In the genomic region with DNA sequence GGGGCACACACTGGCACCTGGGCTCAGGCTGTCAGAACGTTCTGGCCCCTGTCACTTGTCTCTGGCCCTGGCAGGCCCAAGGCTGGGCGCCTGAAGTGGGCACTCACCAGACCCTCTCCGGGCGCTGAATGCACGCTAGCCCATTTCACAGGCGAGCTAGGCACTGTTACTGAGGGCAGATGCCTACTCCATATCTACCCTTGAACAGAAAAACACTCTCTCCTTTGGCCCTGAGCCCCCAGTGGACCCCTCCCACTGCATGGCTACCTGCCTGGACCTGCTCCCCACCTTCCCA, we compare ENCODE assay signal across 14 cellular contexts.
"Had no signal": no experiment of that assay in that cellular context is flagged by ENCODE, and none has a peak within 500 bp of the region (broad histone marks: within the 10 kb centered on the region; RNA-seq: fewer than 3 reads in every experiment).

No MANE protein-coding gene starts in this region.

- H3K36me3 Mint-ChIP-seq: activated naive CD8-positive, alpha-beta T cell; naive thymus-derived CD8-positive, alpha-beta T cell had no signal

- H3K27me3 ChIP-seq: colonic mucosa, ovary, thyroid gland had no signal

- H3K27ac Mint-ChIP-seq: activated naive CD8-positive, alpha-beta T cell had no signal

- DNase-seq: activated CD4-positive, alpha-beta T cell treated with anti-CD3 and anti-CD28 coated beads, Interleukin-2, amount 50 U/mL, for 4 hours; activated gamma-delta T cell; amygdala; colonic mucosa; foreskin melanocyte; glutamatergic neuron; left ventricle myocardium inferior; mesenchymal stem cell; ovary; stimulated activated naive CD4-positive, alpha-beta T cell; T1000; thyroid gland had no signal

- H3K27ac ChIP-seq: colonic mucosa, left ventricle myocardium inferior, ovary, thyroid gland had no signal

- H3K36me3 ChIP-seq: colonic mucosa, left ventricle myocardium inferior, ovary, thyroid gland had no signal

- ATAC-seq: naive thymus-derived CD8-positive, alpha-beta T cell had no signal

- H3K4me3 ChIP-seq: colonic mucosa, left ventricle myocardium inferior, ovary, thyroid gland had no signal

- H3K9me3 Mint-ChIP-seq: naive thymus-derived CD8-positive, alpha-beta T cell had no signal

- H3K9me3 ChIP-seq: colonic mucosa, left ventricle myocardium inferior, ovary, thyroid gland had no signal

- H3K4me3 Mint-ChIP-seq: activated naive CD8-positive, alpha-beta T cell; naive thymus-derived CD8-positive, alpha-beta T cell had no signal

- H3K27me3 Mint-ChIP-seq: activated naive CD8-positive, alpha-beta T cell had no signal
